In the genomic region with DNA sequence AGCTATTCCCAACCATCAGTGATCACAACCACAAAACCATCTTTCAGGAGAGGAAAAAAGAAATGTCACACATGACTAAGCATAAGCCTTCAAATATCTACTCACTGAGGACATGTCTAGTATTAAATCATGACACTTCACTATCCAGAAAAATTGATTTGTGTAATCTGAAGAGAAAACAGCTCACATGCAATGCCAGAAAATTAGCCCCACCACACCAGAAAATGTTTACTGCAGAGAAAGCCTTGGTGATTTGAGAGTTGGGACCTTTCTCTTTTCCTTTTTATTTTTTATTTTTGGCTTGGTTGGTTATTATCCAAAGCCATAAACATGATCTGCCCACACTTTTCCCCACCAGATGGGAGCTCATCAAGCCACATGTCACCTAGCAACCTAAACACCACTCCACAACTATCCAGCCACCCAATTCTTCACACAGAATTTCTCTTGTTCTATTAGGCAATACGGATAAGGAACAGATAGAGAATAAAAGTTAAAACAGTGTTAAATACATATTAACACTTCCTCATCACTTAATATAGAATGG, we compare ENCODE assay signal across 2 cellular contexts.
TF ChIP-seq lines count a peak whose summit lies in the region.

No MANE protein-coding gene starts in this region.

TF ChIP-seq in A549, 52 proteins besides CTCF, POLR2A, EP300 and RAD21:
- TF ChIP-seq RARB (CRISPR knock-in tag; IDR thresholded peaks at IDR 0.05) (no peak), HOXB13 (CRISPR knock-in tag; IDR thresholded peaks at IDR 0.05; ENCODE audit: low read depth) (no peak), GATA3 (IDR thresholded peaks at IDR 0.05; ENCODE audit: borderline replicate concordance) (no peak), KDM5A (IDR thresholded peaks at IDR 0.05) (no peak), CHD2 (IDR thresholded peaks at IDR 0.05; ENCODE audit: low read length, partially characterized antibody) (no peak), JUN (IDR thresholded peaks at IDR 0.05) (no peak), FOXS1 (CRISPR knock-in tag; IDR thresholded peaks at IDR 0.05) (no peak), RFX5 (IDR thresholded peaks at IDR 0.05) (no peak), KDM1A (IDR thresholded peaks at IDR 0.05; ENCODE audit: low read depth) (no peak), PHF8 (IDR thresholded peaks at IDR 0.05; ENCODE audit: borderline replicate concordance, low read depth) (no peak), MYC (IDR thresholded peaks at IDR 0.05; ENCODE audit: borderline replicate concordance, low read length) (no peak)

TF ChIP-seq in IMR-90, 13 proteins besides CTCF, POLR2A, EP300 and RAD21:
- TF ChIP-seq FOS (IDR thresholded peaks at IDR 0.05; ENCODE audit: low read depth, low read length): no peak
- TF ChIP-seq, protein P1, sequence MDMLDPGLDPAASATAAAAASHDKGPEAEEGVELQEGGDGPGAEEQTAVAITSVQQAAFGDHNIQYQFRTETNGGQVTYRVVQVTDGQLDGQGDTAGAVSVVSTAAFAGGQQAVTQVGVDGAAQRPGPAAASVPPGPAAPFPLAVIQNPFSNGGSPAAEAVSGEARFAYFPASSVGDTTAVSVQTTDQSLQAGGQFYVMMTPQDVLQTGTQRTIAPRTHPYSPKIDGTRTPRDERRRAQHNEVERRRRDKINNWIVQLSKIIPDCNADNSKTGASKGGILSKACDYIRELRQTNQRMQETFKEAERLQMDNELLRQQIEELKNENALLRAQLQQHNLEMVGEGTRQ (IDR thresholded peaks at IDR 0.05; ENCODE audit: low read depth, low read length): no peak
- no peak for TF ChIP-seq MAZ (IDR thresholded peaks at IDR 0.05; ENCODE audit: borderline replicate concordance, low read depth, low read length)
- TF ChIP-seq, protein P2, sequence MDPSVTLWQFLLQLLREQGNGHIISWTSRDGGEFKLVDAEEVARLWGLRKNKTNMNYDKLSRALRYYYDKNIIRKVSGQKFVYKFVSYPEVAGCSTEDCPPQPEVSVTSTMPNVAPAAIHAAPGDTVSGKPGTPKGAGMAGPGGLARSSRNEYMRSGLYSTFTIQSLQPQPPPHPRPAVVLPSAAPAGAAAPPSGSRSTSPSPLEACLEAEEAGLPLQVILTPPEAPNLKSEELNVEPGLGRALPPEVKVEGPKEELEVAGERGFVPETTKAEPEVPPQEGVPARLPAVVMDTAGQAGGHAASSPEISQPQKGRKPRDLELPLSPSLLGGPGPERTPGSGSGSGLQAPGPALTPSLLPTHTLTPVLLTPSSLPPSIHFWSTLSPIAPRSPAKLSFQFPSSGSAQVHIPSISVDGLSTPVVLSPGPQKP (IDR thresholded peaks at IDR 0.05; ENCODE audit: borderline replicate concordance, low read depth, low read length): no peak
- TF ChIP-seq MXI1 (IDR thresholded peaks at IDR 0.05; ENCODE audit: borderline replicate concordance, low read depth, low read length): no peak
- no peak for TF ChIP-seq RFX5 (IDR thresholded peaks at IDR 0.05; ENCODE audit: low read depth, low read length)
- TF ChIP-seq SMC3 (IDR thresholded peaks at IDR 0.05; ENCODE audit: low read depth, low read length): no peak
- peak; percentile 43 for TF ChIP-seq CEBPB (IDR thresholded peaks at IDR 0.05; ENCODE audit: low read depth, low read length)
